18 cellular contexts compared by ENCODE assay signal in genomic region chr16:48256579-48257177, GRCh38. TPM values are rescaled to one million over a fixed set of nuclear protein-coding genes. Genes with fewer than 3 reads are reported as not detected.
DNase-seq lines count a peak whose midpoint lies in the region; ATAC-seq and TF ChIP-seq lines count a peak whose summit lies in the region.
"Had no signal": no experiment of that assay in that cellular context is flagged by ENCODE, and none has a peak within 500 bp of the region (broad histone marks: within the 10 kb centered on the region; RNA-seq: fewer than 3 reads in every experiment).

No MANE protein-coding gene starts in this region.

- H3K4me3 ChIP-seq in mucosa of descending colon, result no peak overlapping the region
- H3K4me3 ChIP-seq: BLaER1 had no signal

- peaks cover 2% of the 10 kb centered on the region for H3K4me1 Mint-ChIP-seq in activated naive CD8-positive, alpha-beta T cell treated with anti-CD3 and anti-CD28 coated beads for 36 hours
- H3K4me1 Mint-ChIP-seq in activated naive CD8-positive, alpha-beta T cell treated with anti-CD3 and anti-CD28 coated beads, Interleukin-2, amount 50 U/mL, for 24 hours, result no peaks in the 10 kb centered on the region
- no peaks in the 10 kb centered on the region for H3K4me1 Mint-ChIP-seq in activated T-helper 17 cell treated with anti-CD3 and anti-CD28 coated beads, Interleukin-2, amount 50 U/mL, for 72 hours
- peaks cover 5% of the 10 kb centered on the region for H3K4me1 Mint-ChIP-seq in activated naive CD4-positive, alpha-beta T cell treated with anti-CD3 and anti-CD28 coated beads for 36 hours (ENCODE audit: low read depth)

- H3K4me1 ChIP-seq in mucosa of descending colon (ENCODE audit: low read depth), result peaks cover 2% of the 10 kb centered on the region
- H3K4me1 ChIP-seq: BLaER1 had no signal

- H3K36me3 ChIP-seq in mucosa of descending colon (ENCODE audit: low read depth), result no peaks in the 10 kb centered on the region

- H3K27ac Mint-ChIP-seq in activated naive CD8-positive, alpha-beta T cell treated with anti-CD3 and anti-CD28 coated beads for 36 hours, result peak overlapping the region; percentile 14
- no peak overlapping the region for H3K27ac Mint-ChIP-seq in activated naive CD8-positive, alpha-beta T cell treated with anti-CD3 and anti-CD28 coated beads, Interleukin-2, amount 50 U/mL, for 24 hours
- no peak overlapping the region for H3K27ac Mint-ChIP-seq in activated T-helper 17 cell treated with anti-CD3 and anti-CD28 coated beads, Interleukin-2, amount 50 U/mL, for 72 hours
- no peak overlapping the region for H3K27ac Mint-ChIP-seq in activated naive CD4-positive, alpha-beta T cell treated with anti-CD3 and anti-CD28 coated beads for 36 hours
- H3K27ac Mint-ChIP-seq: CD8-positive, alpha-beta T cell; HFFc6 had no signal

- TF ChIP-seq CTCF in VCaP (conservative IDR thresholded peaks at IDR 0.05), result no peak
- no peak for TF ChIP-seq CTCF in mucosa of descending colon (IDR thresholded peaks at IDR 0.05)

- ATAC-seq in activated naive CD8-positive, alpha-beta T cell treated with anti-CD3 and anti-CD28 coated beads, Interleukin-2, amount 50 U/mL, for 24 hours, result no peak
- peak; percentile 63 for ATAC-seq in mucosa of descending colon
- ATAC-seq in activated T-helper 17 cell treated with anti-CD3 and anti-CD28 coated beads, Interleukin-2, amount 50 U/mL, for 72 hours (replicated peaks), result no peak
- ATAC-seq: CD8-positive, alpha-beta T cell; HCT116 had no signal

- no peak for DNase-seq in activated naive CD8-positive, alpha-beta T cell treated with anti-CD3 and anti-CD28 coated beads for 36 hours
- DNase-seq in activated naive CD8-positive, alpha-beta T cell treated with anti-CD3 and anti-CD28 coated beads, Interleukin-2, amount 50 U/mL, for 24 hours, result no peak
- DNase-seq in mucosa of descending colon (no peak), KBM-7 (no peak)
- DNase-seq in activated naive CD4-positive, alpha-beta T cell treated with anti-CD3 and anti-CD28 coated beads for 36 hours, result no peak
- DNase-seq: 8988T; Calu3; CD8-positive, alpha-beta T cell; DMS79 treated with DMSO at 0.1 percent for 48 hours; GF-D8; GOT3; H7; HFFc6 had no signal

- no peaks in the 10 kb centered on the region for H3K9me3 Mint-ChIP-seq in activated naive CD8-positive, alpha-beta T cell treated with anti-CD3 and anti-CD28 coated beads for 36 hours
- no peaks in the 10 kb centered on the region for H3K9me3 Mint-ChIP-seq in activated naive CD8-positive, alpha-beta T cell treated with anti-CD3 and anti-CD28 coated beads, Interleukin-2, amount 50 U/mL, for 24 hours
- H3K9me3 Mint-ChIP-seq in activated T-helper 17 cell treated with anti-CD3 and anti-CD28 coated beads, Interleukin-2, amount 50 U/mL, for 72 hours, result no peaks in the 10 kb centered on the region
- H3K9me3 Mint-ChIP-seq in activated naive CD4-positive, alpha-beta T cell treated with anti-CD3 and anti-CD28 coated beads for 36 hours, result no peaks in the 10 kb centered on the region
- H3K9me3 Mint-ChIP-seq: CD8-positive, alpha-beta T cell; HFFc6 had no signal

- no peaks in the 10 kb centered on the region for H3K9me3 ChIP-seq in mucosa of descending colon
- H3K9me3 ChIP-seq: BLaER1 had no signal

- in situ Hi-C loops in KBM-7 (cut with MboI; ENCODE audit: low pct_unique_long_range_greater_than_20kb, low sequenced_read_pairs), result no loop called here

- H3K27ac ChIP-seq in VCaP, result peak overlapping the region; percentile 45
- H3K27ac ChIP-seq: BLaER1 had no signal

- H3K4me3 Mint-ChIP-seq in activated naive CD8-positive, alpha-beta T cell treated with anti-CD3 and anti-CD28 coated beads for 36 hours, result no peak overlapping the region
- H3K4me3 Mint-ChIP-seq in activated naive CD8-positive, alpha-beta T cell treated with anti-CD3 and anti-CD28 coated beads, Interleukin-2, amount 50 U/mL, for 24 hours, result no peak overlapping the region
- no peak overlapping the region for H3K4me3 Mint-ChIP-seq in activated T-helper 17 cell treated with anti-CD3 and anti-CD28 coated beads, Interleukin-2, amount 50 U/mL, for 72 hours
- H3K4me3 Mint-ChIP-seq in activated naive CD4-positive, alpha-beta T cell treated with anti-CD3 and anti-CD28 coated beads for 36 hours, result no peak overlapping the region
- H3K4me3 Mint-ChIP-seq: CD8-positive, alpha-beta T cell; HFFc6 had no signal

- no peaks in the 10 kb centered on the region for H3K27me3 Mint-ChIP-seq in activated naive CD8-positive, alpha-beta T cell treated with anti-CD3 and anti-CD28 coated beads for 36 hours
- H3K27me3 Mint-ChIP-seq in activated naive CD8-positive, alpha-beta T cell treated with anti-CD3 and anti-CD28 coated beads, Interleukin-2, amount 50 U/mL, for 24 hours, result no peaks in the 10 kb centered on the region
- no peaks in the 10 kb centered on the region for H3K27me3 Mint-ChIP-seq in activated T-helper 17 cell treated with anti-CD3 and anti-CD28 coated beads, Interleukin-2, amount 50 U/mL, for 72 hours
- no peaks in the 10 kb centered on the region for H3K27me3 Mint-ChIP-seq in activated naive CD4-positive, alpha-beta T cell treated with anti-CD3 and anti-CD28 coated beads for 36 hours (ENCODE audit: low read depth)

- intact Hi-C loops in mucosa of descending colon (cut with DNase I, micrococcal nuclease), result no loop called here
- intact Hi-C loops in activated naive CD4-positive, alpha-beta T cell treated with anti-CD3 and anti-CD28 coated beads for 36 hours (cut with micrococcal nuclease), result no loop called here

- CTCF ChIA-PET in activated naive CD4-positive, alpha-beta T cell treated with anti-CD3 and anti-CD28 coated beads for 36 hours (lab: Charles Lee), result no interaction called here

- H3K36me3 Mint-ChIP-seq in activated naive CD8-positive, alpha-beta T cell treated with anti-CD3 and anti-CD28 coated beads for 36 hours, result peaks cover 35% of the 10 kb centered on the region
- peaks cover 53% of the 10 kb centered on the region for H3K36me3 Mint-ChIP-seq in activated naive CD8-positive, alpha-beta T cell treated with anti-CD3 and anti-CD28 coated beads, Interleukin-2, amount 50 U/mL, for 24 hours (ENCODE audit: low read depth)
- H3K36me3 Mint-ChIP-seq in activated T-helper 17 cell treated with anti-CD3 and anti-CD28 coated beads, Interleukin-2, amount 50 U/mL, for 72 hours (ENCODE audit: low read depth), result peaks cover 93% of the 10 kb centered on the region
- peaks cover 48% of the 10 kb centered on the region for H3K36me3 Mint-ChIP-seq in activated naive CD4-positive, alpha-beta T cell treated with anti-CD3 and anti-CD28 coated beads for 36 hours (ENCODE audit: low read depth)

RNA-seq across cellular contexts. Expression of gene ABCC11, which starts 9.3 kb away (rescaled TPM):
- under 1 TPM; 0.14 to 0.16 TPM for total RNA-seq in activated naive CD8-positive, alpha-beta T cell treated with anti-CD3 and anti-CD28 coated beads for 36 hours
- under 1 TPM; 0.32 to 0.35 (median 0.34) TPM for total RNA-seq in mucosa of descending colon
- under 1 TPM; 0.19 to 0.24 TPM for total RNA-seq in activated T-helper 17 cell treated with anti-CD3 and anti-CD28 coated beads, Interleukin-2, amount 50 U/mL, for 72 hours
- total RNA-seq in activated naive CD4-positive, alpha-beta T cell treated with anti-CD3 and anti-CD28 coated beads for 36 hours, result under 1 TPM; 0.15 to 0.24 TPM
- total RNA-seq: A673 had no signal

RNA-seq across cellular contexts. Expression of gene LONP2, which starts 12.6 kb away (rescaled TPM):
- 10 to 100 TPM; 52.2 to 53.0 TPM for total RNA-seq in activated naive CD8-positive, alpha-beta T cell treated with anti-CD3 and anti-CD28 coated beads for 36 hours
- total RNA-seq in mucosa of descending colon, result 10 to 100 TPM; 55.8 to 80.4 (median 68.4) TPM
- total RNA-seq in activated T-helper 17 cell treated with anti-CD3 and anti-CD28 coated beads, Interleukin-2, amount 50 U/mL, for 72 hours, result 10 to 100 TPM; 49.7 to 60.6 TPM
- total RNA-seq in activated naive CD4-positive, alpha-beta T cell treated with anti-CD3 and anti-CD28 coated beads for 36 hours, result 10 to 100 TPM; 49.9 to 53.9 TPM
